ENCODE assay signal across 17 cellular contexts in the genomic region with DNA sequence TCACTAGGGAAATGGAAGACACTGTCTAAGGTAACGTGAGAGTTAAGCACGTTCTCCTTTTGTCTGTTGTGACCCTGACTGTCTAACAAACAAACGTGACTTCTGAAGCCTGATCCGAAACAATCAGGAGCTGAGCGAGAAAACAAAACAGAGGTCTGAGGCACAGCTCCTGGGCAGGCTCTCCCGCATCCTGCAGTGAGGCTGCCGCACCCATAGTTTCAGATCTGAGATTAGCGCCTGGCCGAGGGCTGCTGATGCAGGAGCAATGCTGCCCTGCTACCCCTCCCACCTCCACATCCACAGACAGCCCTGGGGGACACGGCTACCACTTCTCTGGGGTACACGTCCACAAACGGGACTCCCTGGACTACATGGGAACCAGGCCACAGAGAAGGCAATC. TPM values are rescaled to one million over a fixed set of nuclear protein-coding genes. Genes with fewer than 3 reads are reported as not detected.
DNase-seq lines count a peak whose midpoint lies in the region; ATAC-seq and TF ChIP-seq lines count a peak whose summit lies in the region.
"Had no signal": no experiment of that assay in that cellular context is flagged by ENCODE, and none has a peak within 500 bp of the region (broad histone marks: within the 10 kb centered on the region; RNA-seq: fewer than 3 reads in every experiment).

No MANE protein-coding gene starts in this region.

- H3K9me3 ChIP-seq in tibial nerve, result no peaks in the 10 kb centered on the region

- no peak for TF ChIP-seq EP300 in tibial nerve (IDR thresholded peaks at IDR 0.05)

- TF ChIP-seq CTCF in VCaP (conservative IDR thresholded peaks at IDR 0.05) (no peak), tibial nerve (IDR thresholded peaks at IDR 0.05) (no peak)

- peak overlapping the region; percentile 91 for H3K27ac Mint-ChIP-seq in activated naive CD8-positive, alpha-beta T cell treated with anti-CD3 and anti-CD28 coated beads, Interleukin-2, amount 10 ng/mL, durations not matched to agents 7 days and 5 days
- H3K27ac Mint-ChIP-seq: activated B cell treated with CpG ODN at 0.5 μM for 24 hours had no signal

- H3K4me1 ChIP-seq in tibial nerve, result peaks cover 0 to 19% (median 3%) of the 10 kb centered on the region in 4 donors

- H3K4me1 Mint-ChIP-seq in activated naive CD8-positive, alpha-beta T cell treated with anti-CD3 and anti-CD28 coated beads, Interleukin-2, amount 10 ng/mL, durations not matched to agents 7 days and 5 days, result peaks cover 70% of the 10 kb centered on the region

- TF ChIP-seq POLR2A in tibial nerve (IDR thresholded peaks at IDR 0.05), result no peak

- WGBS in tibial nerve, 2 donors, result 77 to 78% methylated on average over 11 to 12 of the region's 12 CpGs

- ATAC-seq in activated naive CD8-positive, alpha-beta T cell treated with anti-CD3 and anti-CD28 coated beads, Interleukin-2, amount 10 ng/mL, durations not matched to agents 7 days and 5 days (ENCODE audit: low read depth), result peak; percentile 38
- ATAC-seq in stimulated activated naive CD8-positive, alpha-beta T cell treated with anti-CD3 and anti-CD28 coated beads, Interleukin-15, Interleukin-2, amounts not matched to agents 100 U/mL and 50 U/mL, for 24 hours, result no peak
- no peak for ATAC-seq in HG03439 (IDR thresholded peaks at IDR 0.05; ENCODE audit: unreplicated experiment)

- H3K4me3 ChIP-seq in tibial nerve, result no peak overlapping the region
- H3K4me3 ChIP-seq: GM23248, PC-9 had no signal

- H3K27me3 Mint-ChIP-seq in activated naive CD8-positive, alpha-beta T cell treated with anti-CD3 and anti-CD28 coated beads, Interleukin-2, amount 10 ng/mL, durations not matched to agents 7 days and 5 days, result no peaks in the 10 kb centered on the region
- H3K27me3 Mint-ChIP-seq: activated B cell treated with CpG ODN at 0.5 μM for 24 hours had no signal

- peak; percentile 34 for DNase-seq in activated T-cell treated with anti-CD3 and anti-CD28 coated beads, Interleukin-2, amount 50 U/mL, for 1 hour
- DNase-seq in activated T-cell treated with anti-CD3 and anti-CD28 coated beads for 4 hours (no peak), cortex of kidney (lab: John Stamatoyannopoulos, UW) (no peak), tibial nerve (ENCODE audit: low spot score in 2 of 2) (no peak)
- DNase-seq in activated naive CD8-positive, alpha-beta T cell treated with anti-CD3 and anti-CD28 coated beads, Interleukin-2, amount 10 ng/mL, durations not matched to agents 7 days and 5 days, result peak; percentile 61
- peak; percentile 41 for DNase-seq in stimulated activated naive CD8-positive, alpha-beta T cell treated with anti-CD3 and anti-CD28 coated beads, Interleukin-15, Interleukin-2, amounts not matched to agents 100 U/mL and 50 U/mL, for 24 hours
- DNase-seq: ACHN; activated B cell treated with CpG ODN at 0.5 μM for 24 hours; activated gamma-delta T cell; GM23248; NCI-H1417; PC-9; stimulated activated naive CD4-positive, alpha-beta T cell treated with Interleukin-2 at 50 U/mL for 16 hours had no signal

- H3K27me3 ChIP-seq in tibial nerve, result no peaks in the 10 kb centered on the region

- peaks cover 46% of the 10 kb centered on the region for H3K36me3 Mint-ChIP-seq in activated naive CD8-positive, alpha-beta T cell treated with anti-CD3 and anti-CD28 coated beads, Interleukin-2, amount 10 ng/mL, durations not matched to agents 7 days and 5 days

- peak overlapping the region; percentile 74 for H3K4me3 Mint-ChIP-seq in activated naive CD8-positive, alpha-beta T cell treated with anti-CD3 and anti-CD28 coated beads, Interleukin-2, amount 10 ng/mL, durations not matched to agents 7 days and 5 days
- H3K4me3 Mint-ChIP-seq: activated B cell treated with CpG ODN at 0.5 μM for 24 hours had no signal

- H3K27ac ChIP-seq in VCaP (peak overlapping the region; percentile 64), tibial nerve (no peak overlapping the region)
- H3K27ac ChIP-seq: GM23248, PC-9 had no signal

- H3K36me3 ChIP-seq in tibial nerve, result no peaks in the 10 kb centered on the region

- POLR2A ChIA-PET in activated naive CD8-positive, alpha-beta T cell treated with anti-CD3 and anti-CD28 coated beads, Interleukin-2, amount 10 ng/mL, durations not matched to agents 7 days and 5 days (lab: Charles Lee), result interaction anchor here (0.6 to 18.9 kb wide), 13 partner anchors 8 to 192 kb away, joined by 3 to 1184 read pairs (median 14); a partner anchor contains a TSS

- H3K9me3 Mint-ChIP-seq in activated naive CD8-positive, alpha-beta T cell treated with anti-CD3 and anti-CD28 coated beads, Interleukin-2, amount 10 ng/mL, durations not matched to agents 7 days and 5 days, result no peaks in the 10 kb centered on the region
- H3K9me3 Mint-ChIP-seq: activated B cell treated with CpG ODN at 0.5 μM for 24 hours had no signal

RNA-seq across cellular contexts. Expression of a gene that starts 46.7 kb away (rescaled TPM):
- total RNA-seq in activated naive CD8-positive, alpha-beta T cell treated with anti-CD3 and anti-CD28 coated beads, Interleukin-2, amount 10 ng/mL, durations not matched to agents 7 days and 5 days, result 100 to 1,000 TPM; 103 to 110 TPM
- total RNA-seq in tibial nerve, result 10 to 100 TPM; 11.1 to 18.9 (median 15.2) TPM
- total RNA-seq: bronchial epithelial cell had no signal

RNA-seq across cellular contexts. Expression of a gene that starts 52.6 kb away (rescaled TPM):
- 1 to 10 TPM; 5.4 to 5.8 TPM for total RNA-seq in activated naive CD8-positive, alpha-beta T cell treated with anti-CD3 and anti-CD28 coated beads, Interleukin-2, amount 10 ng/mL, durations not matched to agents 7 days and 5 days
- total RNA-seq in tibial nerve, result not detected
- total RNA-seq: bronchial epithelial cell, GM23248, NCI-H460 had no signal

Comparison
In these comparisons a context has a peak if more than half of its experiments do, and no peak if none do; other contexts are left out.
1. DNase-seq: peak in activated T-cell treated with anti-CD3 and anti-CD28 coated beads, Interleukin-2, amount 50 U/mL, for 1 hour (single experiment), activated naive CD8-positive, alpha-beta T cell treated with anti-CD3 and anti-CD28 coated beads, Interleukin-2, amount 10 ng/mL, durations not matched to agents 7 days and 5 days (single experiment) and stimulated activated naive CD8-positive, alpha-beta T cell treated with anti-CD3 and anti-CD28 coated beads, Interleukin-15, Interleukin-2, amounts not matched to agents 100 U/mL and 50 U/mL, for 24 hours (single experiment); none in activated T-cell treated with anti-CD3 and anti-CD28 coated beads for 4 hours (single experiment), cortex of kidney (single experiment) and tibial nerve (0 of 2).
2. RNA of a gene that starts 46.7 kb away (total RNA-seq): 103 to 110 TPM in activated naive CD8-positive, alpha-beta T cell treated with anti-CD3 and anti-CD28 coated beads, Interleukin-2, amount 10 ng/mL, durations not matched to agents 7 days and 5 days; 11.1 to 18.9 TPM in tibial nerve; every median in the first group is over 4 times any median in the second.
3. RNA of a gene that starts 52.6 kb away (total RNA-seq): 5.4 to 5.8 TPM in activated naive CD8-positive, alpha-beta T cell treated with anti-CD3 and anti-CD28 coated beads, Interleukin-2, amount 10 ng/mL, durations not matched to agents 7 days and 5 days; not detected in tibial nerve; every median in the first group is over 4 times any median in the second.